In the genomic region with DNA sequence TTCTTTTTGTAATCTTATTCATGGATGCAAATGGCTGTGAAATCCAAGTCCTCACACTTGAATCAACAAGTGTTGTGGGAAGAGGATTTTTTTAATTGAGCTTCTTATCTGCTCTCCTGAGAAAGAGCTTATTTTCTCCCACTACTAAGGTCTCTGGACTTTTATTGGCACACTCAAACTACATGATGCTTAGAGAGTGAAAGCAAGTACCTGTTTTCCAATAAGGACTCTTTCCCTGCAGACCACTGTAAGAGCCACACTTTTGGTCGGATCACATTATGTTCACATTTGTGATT, we compare ENCODE assay signal across 28 cellular contexts.
A peak's percentile ranks its signal among the peaks of the same experiment; 100 is the strongest.
DNase-seq lines count a peak whose midpoint lies in the region; ATAC-seq and TF ChIP-seq lines count a peak whose summit lies in the region.
"Had no signal": no experiment of that assay in that cellular context is flagged by ENCODE, and none has a peak within 500 bp of the region (broad histone marks: within the 10 kb centered on the region; RNA-seq: fewer than 3 reads in every experiment).

No MANE protein-coding gene starts in this region.

- peak; percentile 3 for DNase-seq in KBM-7
- DNase-seq in endodermal cell = no peak
- DNase-seq in stomach = no peak
- DNase-seq in stimulated activated CD4-positive, alpha-beta T cell treated with anti-CD3 and anti-CD28 coated beads, Interleukin-2, amount 100 ng/mL, for 24 hours = no peak
- no peak for DNase-seq in SHP77 treated with DMSO at 0.1 percent for 48 hours (lab: John Stamatoyannopoulos, UW)
- DNase-seq in colonic mucosa = no peak
- DNase-seq: activated CD4-positive, alpha-beta T cell treated with anti-CD3 and anti-CD28 coated beads, Interleukin-2, amount 50 U/mL, for 4 hours; activated T-cell treated with anti-CD3 and anti-CD28 coated beads, Interleukin-2, amount 50 U/mL, for 72 hours; CD4-positive, alpha-beta memory T cell; effector memory CD4-positive, alpha-beta T cell; head of caudate nucleus; left ventricle myocardium inferior; NCI-H1092; NCI-H1694; right cardiac atrium; RPMI8226; stimulated activated naive CD8-positive, alpha-beta T cell treated with anti-CD3 and anti-CD28 coated beads, Interleukin-15, Interleukin-2, amounts not matched to agents 100 U/mL and 50 U/mL, for 24 hours had no signal

- no peak for TF ChIP-seq EP300 in stomach (IDR thresholded peaks at IDR 0.05)

- no peaks in the 10 kb centered on the region for H3K36me3 ChIP-seq in endodermal cell (ENCODE audit: control insufficient read depth, insufficient read depth, low read length)
- no peaks in the 10 kb centered on the region for H3K36me3 ChIP-seq in stomach
- no peaks in the 10 kb centered on the region for H3K36me3 ChIP-seq in colonic mucosa
- H3K36me3 ChIP-seq: ascending aorta, cardiac muscle cell, left ventricle myocardium inferior, neutrophil, thoracic aorta had no signal

- intact Hi-C loops in stomach (cut with DNase I; ENCODE audit: low total_unique reads) = no loop called here
- intact Hi-C loops in colonic mucosa (cut with DNase I) = no loop called here

- no peaks in the 10 kb centered on the region for H3K9me3 ChIP-seq in endodermal cell (ENCODE audit: control insufficient read depth, low read length)
- no peaks in the 10 kb centered on the region for H3K9me3 ChIP-seq in stomach
- H3K9me3 ChIP-seq in colonic mucosa = no peaks in the 10 kb centered on the region
- H3K9me3 ChIP-seq: ascending aorta, left ventricle myocardium inferior, neutrophil, thoracic aorta had no signal

- H3K9me3 Mint-ChIP-seq in endodermal cell = no peaks in the 10 kb centered on the region
- H3K9me3 Mint-ChIP-seq: activated T-cell treated with anti-CD3 and anti-CD28 coated beads, Interleukin-2, amount 50 U/mL, for 72 hours; T-helper 1 cell treated with Interleukin-12 subunit alpha and Interleukin-12 subunit beta and Interleukin-4 antibody, amounts not matched to agents 30 μg/mL and 1 μg/mL, for 36 hours had no signal

- H3K27me3 ChIP-seq in endodermal cell (ENCODE audit: control insufficient read depth, insufficient read depth, low read length, poor library complexity, severe bottlenecking) = no peaks in the 10 kb centered on the region
- no peaks in the 10 kb centered on the region for H3K27me3 ChIP-seq in stomach
- no peaks in the 10 kb centered on the region for H3K27me3 ChIP-seq in colonic mucosa
- H3K27me3 ChIP-seq: ascending aorta, cardiac muscle cell, neutrophil had no signal

- H3K27ac Mint-ChIP-seq in endodermal cell = no peak overlapping the region
- H3K27ac Mint-ChIP-seq: activated T-cell treated with anti-CD3 and anti-CD28 coated beads, Interleukin-2, amount 50 U/mL, for 72 hours; CD4-positive, alpha-beta memory T cell; T-helper 1 cell treated with Interleukin-12 subunit alpha and Interleukin-12 subunit beta and Interleukin-4 antibody, amounts not matched to agents 30 μg/mL and 1 μg/mL, for 36 hours had no signal

- in situ Hi-C loops in KBM-7 (cut with MboI; ENCODE audit: low pct_unique_long_range_greater_than_20kb, low sequenced_read_pairs) = no loop called here

- no peak for TF ChIP-seq POLR2A in stomach (IDR thresholded peaks at IDR 0.05)

- no peak overlapping the region for H3K4me3 Mint-ChIP-seq in endodermal cell
- H3K4me3 Mint-ChIP-seq: activated T-cell treated with anti-CD3 and anti-CD28 coated beads, Interleukin-2, amount 50 U/mL, for 72 hours; CD4-positive, alpha-beta memory T cell; T-helper 1 cell treated with Interleukin-12 subunit alpha and Interleukin-12 subunit beta and Interleukin-4 antibody, amounts not matched to agents 30 μg/mL and 1 μg/mL, for 36 hours had no signal

- no peak overlapping the region for H3K4me3 ChIP-seq in endodermal cell (ENCODE audit: low read length)
- H3K4me3 ChIP-seq in stomach = no peak overlapping the region
- no peak overlapping the region for H3K4me3 ChIP-seq in colonic mucosa
- H3K4me3 ChIP-seq: ascending aorta, cardiac muscle cell, coronary artery, left ventricle myocardium inferior, smooth muscle cell, thoracic aorta had no signal

- H3K4me1 ChIP-seq in endodermal cell (ENCODE audit: control insufficient read depth, insufficient read depth, low read length) = no peaks in the 10 kb centered on the region
- no peaks in the 10 kb centered on the region for H3K4me1 ChIP-seq in stomach
- H3K4me1 ChIP-seq in colonic mucosa = no peaks in the 10 kb centered on the region
- H3K4me1 ChIP-seq: ascending aorta, left ventricle myocardium inferior had no signal

- WGBS in endodermal cell (ENCODE audit: insufficient coverage in 1 of 2, insufficient read length in 1 of 2), 2 experiments = 82% methylated on average over 1 of the region's 1 CpG; no CpG with 5 or more reads in 1 of the 2 experiments
- WGBS in stomach, 5 donors = 74 to 85% (median 76%) methylated on average over 1 of the region's 1 CpG

- H3K27ac ChIP-seq in C4-2B = no peak overlapping the region
- H3K27ac ChIP-seq in endodermal cell (ENCODE audit: low read depth, low read length) = no peak overlapping the region
- H3K27ac ChIP-seq in stomach = no peak overlapping the region
- no peak overlapping the region for H3K27ac ChIP-seq in colonic mucosa
- H3K27ac ChIP-seq: ascending aorta, cardiac muscle cell, coronary artery, GM23248, left ventricle myocardium inferior, neutrophil, thoracic aorta had no signal

- ATAC-seq in GM18909 (IDR thresholded peaks at IDR 0.05; ENCODE audit: poor library complexity, unreplicated experiment) = peak; percentile 14
- ATAC-seq: activated CD4-positive, CD25-positive, alpha-beta regulatory T cell treated with anti-CD3 and anti-CD28 coated beads, Interleukin-2, amount 50 U/mL, for 24 hours; activated T-cell treated with anti-CD3 and anti-CD28 coated beads, Interleukin-2, amount 50 U/mL, for 72 hours; right cardiac atrium; stimulated activated naive CD8-positive, alpha-beta T cell treated with anti-CD3 and anti-CD28 coated beads, Interleukin-15, Interleukin-2, amounts not matched to agents 100 U/mL and 50 U/mL, for 24 hours had no signal

- H3K9ac ChIP-seq in endodermal cell (ENCODE audit: extremely low read depth, low read length, poor library complexity, severe bottlenecking) (no peak overlapping the region), colonic mucosa (ENCODE audit: low read depth in 2 of 2, low read length in 2 of 2) (no peak overlapping the region)
- H3K9ac ChIP-seq: GM23248 had no signal

- peaks cover 3% of the 10 kb centered on the region for H3K4me1 Mint-ChIP-seq in endodermal cell
- H3K4me1 Mint-ChIP-seq: CD4-positive, alpha-beta memory T cell had no signal

- no peaks in the 10 kb centered on the region for H3K36me3 Mint-ChIP-seq in endodermal cell (ENCODE audit: low read depth)
- H3K36me3 Mint-ChIP-seq: CD4-positive, alpha-beta memory T cell had no signal

- peak; percentile 56 for TF ChIP-seq CTCF in C4-2B (conservative IDR thresholded peaks at IDR 0.05)
- TF ChIP-seq CTCF in endodermal cell (conservative IDR thresholded peaks at IDR 0.05) = peak; percentile 45
- TF ChIP-seq CTCF in stomach (IDR thresholded peaks at IDR 0.05) = no peak
- no peak for TF ChIP-seq CTCF in colonic mucosa (IDR thresholded peaks at IDR 0.05)

- no peaks in the 10 kb centered on the region for H3K27me3 Mint-ChIP-seq in endodermal cell (ENCODE audit: insufficient read depth)
- H3K27me3 Mint-ChIP-seq: CD4-positive, alpha-beta memory T cell had no signal

Comparison
In these comparisons a context has a peak if more than half of its experiments do, and no peak if none do; other contexts are left out.
1. CTCF ChIP-seq: peak in C4-2B (single experiment) and endodermal cell (single experiment); none in stomach (0 of 7) and colonic mucosa (single experiment).